ENCODE assay signal across 8 cellular contexts in genomic region chr6:43060034-43060754, GRCh38. TPM values are rescaled to one million over a fixed set of nuclear protein-coding genes. Genes with fewer than 3 reads are reported as not detected.
DNase-seq lines count a peak whose midpoint lies in the region; ATAC-seq and TF ChIP-seq lines count a peak whose summit lies in the region.

No MANE protein-coding gene starts in this region.

- BruUV-seq in mammary epithelial cell (replicated peaks; lab: Mats Ljungman, UMichigan), result TSS peak; percentile 25

- H3K27me3 ChIP-seq in MM.1S (replicated peaks; ENCODE audit: insufficient read depth, low read length) (no peaks in the 10 kb centered on the region), mammary epithelial cell (ENCODE audit: insufficient read depth, low read length) (no peaks in the 10 kb centered on the region), left lung (no peaks in the 10 kb centered on the region), tibial nerve (no peaks in the 10 kb centered on the region)

- H3F3A ChIP-seq in MM.1S (ENCODE audit: insufficient read depth, low read length), result no peaks in the 10 kb centered on the region

- in situ Hi-C loops in mammary epithelial cell (cut with MboI; ENCODE audit: low sequenced_read_pairs in 2 of 2), result no loop called here

- TF ChIP-seq POLR2A in tibial nerve (IDR thresholded peaks at IDR 0.05), result no peak

- 3% methylated on average over 10 of the region's 15 CpGs for WGBS in mammary epithelial cell (ENCODE audit: low coverage, missing lambda C conversion rate)
- WGBS in tibial nerve, 2 donors, result 10% methylated on average over 8 to 13 of the region's 15 CpGs

- no peaks in the 10 kb centered on the region for H3K9me2 ChIP-seq in MM.1S (replicated peaks; ENCODE audit: insufficient read depth, low read length)

- H3K79me2 ChIP-seq in MM.1S (ENCODE audit: low read length) (peaks cover 22% of the 10 kb centered on the region), mammary epithelial cell (ENCODE audit: insufficient read depth, low read length) (peaks cover 19% of the 10 kb centered on the region)

- H4K20me1 ChIP-seq in MM.1S (ENCODE audit: insufficient read depth, low read length) (no peaks in the 10 kb centered on the region), mammary epithelial cell (ENCODE audit: insufficient read depth, low read length) (no peaks in the 10 kb centered on the region)

- H3K27ac ChIP-seq in MM.1S (ENCODE audit: low read length), result no peak overlapping the region
- peak overlapping the region; percentile 80 for H3K27ac ChIP-seq in mammary epithelial cell (ENCODE audit: insufficient read depth, low read depth, low read length)
- peak overlapping the region; percentile 86 to 90 for H3K27ac ChIP-seq in left lung
- H3K27ac ChIP-seq in tibial nerve, result peak overlapping the region; percentile 75 to 95 (median 90)

- DNase-seq in DMS53 treated with DMSO at 0.1 percent for 48 hours (lab: John Stamatoyannopoulos, UW; ENCODE audit: unreplicated experiment), result peak; percentile 60
- no peak for DNase-seq in MM.1S
- peak; percentile 50 for DNase-seq in mammary epithelial cell
- DNase-seq in left lung, result peak in 1 of 2 donors; percentile 62
- DNase-seq in tibial nerve (ENCODE audit: low spot score in 2 of 2), result no peak

- H3K4me3 ChIP-seq in MM.1S (ENCODE audit: low read length) (peak overlapping the region; percentile 74), mammary epithelial cell (replicated peaks in 1 of 3; ENCODE audit: insufficient read depth in 1 of 3, low read depth in 2 of 3, low read length in 3 of 3) (peak overlapping the region; percentile 66 to 89 (median 69)), left lung (peak overlapping the region; percentile 78 to 83), tibial nerve (peak overlapping the region; percentile 54 to 97 (median 68))

- H2AFZ ChIP-seq in MM.1S (ENCODE audit: low read length) (peak overlapping the region; percentile 95), mammary epithelial cell (ENCODE audit: low read depth, low read length) (peak overlapping the region; percentile 98)

- dilution Hi-C loops in mammary epithelial cell (cut with HindIII; ENCODE audit: low sequenced_read_pairs), result no loop called here

- no peak for TF ChIP-seq EP300 in tibial nerve (IDR thresholded peaks at IDR 0.05)

- H3K36me3 ChIP-seq in MM.1S (replicated peaks; ENCODE audit: insufficient read depth, low read length), result no peaks in the 10 kb centered on the region
- no peaks in the 10 kb centered on the region for H3K36me3 ChIP-seq in mammary epithelial cell (ENCODE audit: insufficient read depth, low read length)
- H3K36me3 ChIP-seq in left lung, result peaks cover 0 to 38% of the 10 kb centered on the region in 2 donors
- H3K36me3 ChIP-seq in tibial nerve, result peaks cover 0 to 63% (median under 1%) of the 10 kb centered on the region in 3 donors

- ATAC-seq in left lung (peak; percentile 68), GM18867 (IDR thresholded peaks at IDR 0.05; ENCODE audit: unreplicated experiment) (no peak), HG03432 (IDR thresholded peaks at IDR 0.05; ENCODE audit: unreplicated experiment) (no peak), HG02798 (IDR thresholded peaks at IDR 0.05; ENCODE audit: poor library complexity, unreplicated experiment) (no peak)

- intact Hi-C loops in mammary epithelial cell (cut with micrococcal nuclease) (no loop called here), left lung (cut with DNase I) (no loop called here)

- CTCF ChIA-PET in mammary epithelial cell (lab: Charles Lee; ENCODE audit: low non-redundant PET), result interaction anchor here (0.6 kb wide), 1 partner anchor 365 kb away, joined by 3 read pairs; no protein-coding TSS in a partner anchor

- H3K9ac ChIP-seq in MM.1S (ENCODE audit: low read length) (peak overlapping the region; percentile 69), mammary epithelial cell (ENCODE audit: insufficient read depth, low read length) (peak overlapping the region; percentile 84)

- no peaks in the 10 kb centered on the region for H3K9me3 ChIP-seq in MM.1S (replicated peaks; ENCODE audit: insufficient read depth, low read length)
- no peaks in the 10 kb centered on the region for H3K9me3 ChIP-seq in mammary epithelial cell (replicated peaks; ENCODE audit: insufficient read depth, low read length)
- H3K9me3 ChIP-seq in left lung, result no peaks in the 10 kb centered on the region
- no peaks in the 10 kb centered on the region for H3K9me3 ChIP-seq in tibial nerve

- TF ChIP-seq CTCF in MM.1S (IDR thresholded peaks at IDR 0.05; ENCODE audit: low read length) (no peak), mammary epithelial cell (conservative IDR thresholded peaks at IDR 0.05 in 1 of 2, IDR thresholded peaks at IDR 0.05 in 1 of 2; ENCODE audit: extremely low read depth in 1 of 2, insufficient read depth in 1 of 2, low read depth in 1 of 2, low read length in 2 of 2) (no peak), left lung (IDR thresholded peaks at IDR 0.05) (no peak), tibial nerve (IDR thresholded peaks at IDR 0.05) (no peak)

- H3K4me2 ChIP-seq in MM.1S (ENCODE audit: low read depth, low read length), result peak overlapping the region; percentile 85
- H3K4me2 ChIP-seq in mammary epithelial cell (ENCODE audit: insufficient read depth, low read depth, low read length), result peak overlapping the region; percentile 99

- peaks cover 9% of the 10 kb centered on the region for H3K4me1 ChIP-seq in MM.1S (ENCODE audit: low read length)
- H3K4me1 ChIP-seq in mammary epithelial cell (ENCODE audit: insufficient read depth, low read length), result peaks cover 21% of the 10 kb centered on the region
- peaks cover 15 to 29% of the 10 kb centered on the region in 2 donors for H3K4me1 ChIP-seq in left lung
- peaks cover 0 to 37% (median 24%) of the 10 kb centered on the region in 4 donors for H3K4me1 ChIP-seq in tibial nerve

RNA-seq across cellular contexts. Expression of gene KLC4, which starts 0.8 kb away (rescaled TPM):
- 10 to 100 TPM; 17.5 to 20.2 TPM for total RNA-seq in mammary epithelial cell
- 9.3 TPM for polyA plus RNA-seq in mammary epithelial cell
- polyA minus RNA-seq in mammary epithelial cell, result 1.9 TPM
- total RNA-seq in left lung, result 10 to 100 TPM; 20.2 to 38.8 TPM
- 10 to 100 TPM; 21.6 to 32.9 (median 23.8) TPM for total RNA-seq in tibial nerve

RNA-seq across cellular contexts. Expression of gene MRPL2, which starts 1.0 kb away (rescaled TPM):
- total RNA-seq in mammary epithelial cell (10 to 100 TPM; 13.3 to 75.2 TPM), left lung (10 to 100 TPM; 35.2 to 43.4 TPM), tibial nerve (10 to 100 TPM in 2 of 4 donors, 1 to 10 TPM in 2; 8.4 to 17.3 (median 11.6) TPM)
- 41.3 TPM for polyA plus RNA-seq in mammary epithelial cell
- 26.7 TPM for polyA minus RNA-seq in mammary epithelial cell

RNA-seq across cellular contexts. Expression of gene CUL7, which starts 6.5 kb away (rescaled TPM):
- total RNA-seq in mammary epithelial cell (10 to 100 TPM; 21.5 to 31.5 TPM), left lung (10 to 100 TPM; 22.0 to 28.4 TPM), tibial nerve (10 to 100 TPM; 16.3 to 21.0 (median 17.9) TPM)
- 11.2 TPM for polyA plus RNA-seq in mammary epithelial cell
- 29.0 TPM for polyA minus RNA-seq in mammary epithelial cell

RNA-seq across cellular contexts. Expression of gene PTK7, which starts 15.9 kb away (rescaled TPM):
- total RNA-seq in mammary epithelial cell (100 to 1,000 TPM; 141 to 277 TPM), left lung (100 to 1,000 TPM in 1 of 2 donors, 10 to 100 TPM in 1; 89.2 to 179 TPM), tibial nerve (1 to 10 TPM; 1.5 to 5.5 (median 3.9) TPM)
- 124 TPM for polyA plus RNA-seq in mammary epithelial cell
- 118 TPM for polyA minus RNA-seq in mammary epithelial cell

RNA-seq across cellular contexts. Expression of gene RRP36, which starts 38.8 kb away (rescaled TPM):
- 10 to 100 TPM; 61.0 to 85.0 TPM for total RNA-seq in mammary epithelial cell
- polyA plus RNA-seq in mammary epithelial cell, result 82.8 TPM
- polyA minus RNA-seq in mammary epithelial cell, result 40.5 TPM
- 10 to 100 TPM; 43.3 to 53.5 TPM for total RNA-seq in left lung
- total RNA-seq in tibial nerve, result 10 to 100 TPM; 39.1 to 96.3 (median 52.8) TPM

Comparison
In these comparisons a context has a peak if more than half of its experiments do, and no peak if none do; other contexts are left out.
1. DNase-seq: peak in DMS53 treated with DMSO at 0.1 percent for 48 hours (single experiment) and mammary epithelial cell (single experiment); none in MM.1S (single experiment) and tibial nerve (0 of 2).
2. Peak in every context shown above with its lines, with median percentiles within 50 percentile points of each other: H3K4me3 ChIP-seq.